Comparison of ENCODE assay signal across 2 cellular contexts in the genomic region with DNA sequence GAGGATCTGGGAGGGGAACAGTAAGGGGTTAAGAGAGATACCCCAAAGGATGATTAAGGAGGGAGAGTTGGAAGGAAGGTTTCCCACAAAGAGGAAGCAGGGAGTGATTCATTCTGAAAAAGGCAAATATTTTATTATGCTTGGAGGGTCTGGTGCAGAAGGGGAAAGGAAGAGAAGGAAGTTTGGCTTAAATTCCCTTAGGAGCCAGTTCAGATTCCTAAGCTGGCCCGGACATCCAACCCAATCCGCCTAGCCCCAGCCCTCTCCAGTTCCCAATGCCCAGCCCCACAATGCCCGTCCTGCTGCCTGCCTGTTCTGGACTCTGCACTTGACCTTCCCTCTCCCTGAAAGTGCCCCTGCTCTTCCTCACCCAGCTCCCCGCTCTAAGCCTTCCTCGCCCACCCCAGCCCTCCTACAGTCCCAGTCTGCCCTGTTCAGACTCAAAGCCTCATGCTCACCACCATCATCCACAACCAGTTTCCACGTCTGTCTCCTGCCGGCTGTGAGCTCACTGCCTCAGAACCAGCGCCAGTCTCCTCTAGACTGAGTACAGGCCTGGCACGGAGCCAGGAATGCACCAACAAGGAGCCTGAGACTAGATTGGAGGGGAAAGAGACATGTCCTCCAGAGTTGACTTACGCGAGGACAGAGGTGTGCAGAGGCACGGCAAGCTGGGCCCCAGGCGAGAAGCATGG.
TF ChIP-seq lines count a peak whose summit lies in the region.

No MANE protein-coding gene starts in this region.

TF ChIP-seq in A549, 52 proteins besides CTCF, POLR2A, EP300 and RAD21 (continued from another document):
- TF ChIP-seq, protein P1, sequence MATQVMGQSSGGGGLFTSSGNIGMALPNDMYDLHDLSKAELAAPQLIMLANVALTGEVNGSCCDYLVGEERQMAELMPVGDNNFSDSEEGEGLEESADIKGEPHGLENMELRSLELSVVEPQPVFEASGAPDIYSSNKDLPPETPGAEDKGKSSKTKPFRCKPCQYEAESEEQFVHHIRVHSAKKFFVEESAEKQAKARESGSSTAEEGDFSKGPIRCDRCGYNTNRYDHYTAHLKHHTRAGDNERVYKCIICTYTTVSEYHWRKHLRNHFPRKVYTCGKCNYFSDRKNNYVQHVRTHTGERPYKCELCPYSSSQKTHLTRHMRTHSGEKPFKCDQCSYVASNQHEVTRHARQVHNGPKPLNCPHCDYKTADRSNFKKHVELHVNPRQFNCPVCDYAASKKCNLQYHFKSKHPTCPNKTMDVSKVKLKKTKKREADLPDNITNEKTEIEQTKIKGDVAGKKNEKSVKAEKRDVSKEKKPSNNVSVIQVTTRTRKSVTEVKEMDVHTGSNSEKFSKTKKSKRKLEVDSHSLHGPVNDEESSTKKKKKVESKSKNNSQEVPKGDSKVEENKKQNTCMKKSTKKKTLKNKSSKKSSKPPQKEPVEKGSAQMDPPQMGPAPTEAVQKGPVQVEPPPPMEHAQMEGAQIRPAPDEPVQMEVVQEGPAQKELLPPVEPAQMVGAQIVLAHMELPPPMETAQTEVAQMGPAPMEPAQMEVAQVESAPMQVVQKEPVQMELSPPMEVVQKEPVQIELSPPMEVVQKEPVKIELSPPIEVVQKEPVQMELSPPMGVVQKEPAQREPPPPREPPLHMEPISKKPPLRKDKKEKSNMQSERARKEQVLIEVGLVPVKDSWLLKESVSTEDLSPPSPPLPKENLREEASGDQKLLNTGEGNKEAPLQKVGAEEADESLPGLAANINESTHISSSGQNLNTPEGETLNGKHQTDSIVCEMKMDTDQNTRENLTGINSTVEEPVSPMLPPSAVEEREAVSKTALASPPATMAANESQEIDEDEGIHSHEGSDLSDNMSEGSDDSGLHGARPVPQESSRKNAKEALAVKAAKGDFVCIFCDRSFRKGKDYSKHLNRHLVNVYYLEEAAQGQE (IDR thresholded peaks at IDR 0.05) = no peak
- TF ChIP-seq CBX8 (IDR thresholded peaks at IDR 0.05) (no peak), HDAC2 (IDR thresholded peaks at IDR 0.05) (no peak), HOXB13 (CRISPR knock-in tag; IDR thresholded peaks at IDR 0.05; ENCODE audit: low read depth) (no peak), RCOR1 (IDR thresholded peaks at IDR 0.05; ENCODE audit: low read depth, low read length) (no peak), KDM5A (IDR thresholded peaks at IDR 0.05) (no peak), NPAS2 (CRISPR knock-in tag; IDR thresholded peaks at IDR 0.05; ENCODE audit: borderline replicate concordance) (no peak)

TF ChIP-seq in IMR-90, 13 proteins besides CTCF, POLR2A, EP300 and RAD21 (continued from another document):
- TF ChIP-seq, protein P2, sequence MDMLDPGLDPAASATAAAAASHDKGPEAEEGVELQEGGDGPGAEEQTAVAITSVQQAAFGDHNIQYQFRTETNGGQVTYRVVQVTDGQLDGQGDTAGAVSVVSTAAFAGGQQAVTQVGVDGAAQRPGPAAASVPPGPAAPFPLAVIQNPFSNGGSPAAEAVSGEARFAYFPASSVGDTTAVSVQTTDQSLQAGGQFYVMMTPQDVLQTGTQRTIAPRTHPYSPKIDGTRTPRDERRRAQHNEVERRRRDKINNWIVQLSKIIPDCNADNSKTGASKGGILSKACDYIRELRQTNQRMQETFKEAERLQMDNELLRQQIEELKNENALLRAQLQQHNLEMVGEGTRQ (IDR thresholded peaks at IDR 0.05; ENCODE audit: low read depth, low read length) = no peak
